ENCODE assay signal across 15 cellular contexts in genomic region chr10:6385683-6386082, GRCh38.
DNase-seq lines count a peak whose midpoint lies in the region; ATAC-seq and TF ChIP-seq lines count a peak whose summit lies in the region.
"Had no signal": no experiment of that assay in that cellular context is flagged by ENCODE, and none has a peak within 500 bp of the region (broad histone marks: within the 10 kb centered on the region; RNA-seq: fewer than 3 reads in every experiment).

No MANE protein-coding gene starts in this region.

- no peaks in the 10 kb centered on the region for H3K9me3 ChIP-seq in neutrophil
- H3K9me3 ChIP-seq: BE2C had no signal

- H3K36me3 ChIP-seq in neutrophil: no peaks in the 10 kb centered on the region
- H3K36me3 ChIP-seq: BE2C had no signal

- no peak for ATAC-seq in HG03460 (IDR thresholded peaks at IDR 0.05; ENCODE audit: unreplicated experiment)

- H3K36me3 Mint-ChIP-seq in type B pancreatic cell: peaks cover 4% of the 10 kb centered on the region

- H3K4me3 Mint-ChIP-seq in type B pancreatic cell: no peak overlapping the region

- H3K4me1 Mint-ChIP-seq in type B pancreatic cell (ENCODE audit: unreplicated experiment): no peaks in the 10 kb centered on the region

- peaks cover 65% of the 10 kb centered on the region in 2 experiments for H3K4me1 ChIP-seq in neutrophil (ENCODE audit: control insufficient read depth in 1 of 2, insufficient read depth in 1 of 2, low read depth in 1 of 2, low read length in 1 of 2)
- H3K4me1 ChIP-seq: BE2C had no signal

- peak overlapping the region; percentile 68 for H3K27ac ChIP-seq in neutrophil

- H3K9me3 Mint-ChIP-seq in type B pancreatic cell: peaks cover 17% of the 10 kb centered on the region

- no peak overlapping the region for H3K4me3 ChIP-seq in neutrophil (ENCODE audit: low read depth in 1 of 2, low read length in 1 of 2)

- DNase-seq in AML-193 (lab: John Stamatoyannopoulos, UW) (peak; percentile 20 to 28), MV-4-11 (lab: John Stamatoyannopoulos, UW) (peak; percentile 8), fibroblast of gingiva (ENCODE audit: low read depth) (peak; percentile 68), type B pancreatic cell (ENCODE audit: extremely low spot score, unreplicated experiment) (no peak), dermis blood vessel endothelial cell (no peak), COLO668 (lab: John Stamatoyannopoulos, UW; ENCODE audit: unreplicated experiment) (no peak)
- DNase-seq: activated naive CD4-positive, alpha-beta T cell treated with anti-CD3 and anti-CD28 coated beads, Interleukin-2, amount 50 U/mL, for 16 hours; BE2C; glutamatergic neuron; KG1; NCI-H1436; SIG-M5; stimulated activated CD4-positive, alpha-beta T cell treated with anti-CD3 and anti-CD28 coated beads, Interleukin-4, amount 100 ng/mL, for 4 hours had no signal

- H3K27me3 Mint-ChIP-seq in type B pancreatic cell: peaks cover 8% of the 10 kb centered on the region

- no peaks in the 10 kb centered on the region for H3K27me3 ChIP-seq in neutrophil
- H3K27me3 ChIP-seq: BE2C had no signal

- H3K27ac Mint-ChIP-seq in type B pancreatic cell: no peak overlapping the region

- TF ChIP-seq CTCF in neutrophil (IDR thresholded peaks at IDR 0.05): no peak
- TF ChIP-seq CTCF in type B pancreatic cell (conservative IDR thresholded peaks at IDR 0.05): no peak

Comparison
In these comparisons a context has a peak if more than half of its experiments do, and no peak if none do; other contexts are left out.
1. DNase-seq: peak in AML-193 (2 of 2), MV-4-11 (single experiment) and fibroblast of gingiva (single experiment); none in type B pancreatic cell (single experiment), dermis blood vessel endothelial cell (single experiment) and COLO668 (single experiment).